10 cellular contexts compared by ENCODE assay signal in genomic region chr17:80416260-80416939, GRCh38. TPM values are rescaled to one million over a fixed set of nuclear protein-coding genes. Genes with fewer than 3 reads are reported as not detected.
DNase-seq lines count a peak whose midpoint lies in the region; ATAC-seq and TF ChIP-seq lines count a peak whose summit lies in the region.
"Had no signal": no experiment of that assay in that cellular context is flagged by ENCODE, and none has a peak within 500 bp of the region (broad histone marks: within the 10 kb centered on the region; RNA-seq: fewer than 3 reads in every experiment).

No MANE protein-coding gene starts in this region.

- intact Hi-C loops in esophagus muscularis mucosa (cut with DNase I) (no loop called here), psoas muscle (cut with DNase I) (no loop called here), ascending aorta (cut with DNase I) (loop anchor here (5.0 to 10.0 kb wide), 4 partner anchors 128 to 678 kb away; partner anchors contain the start of genes CHMP6, EIF4A3 and RPTOR)

- WGBS in esophagus muscularis mucosa: 78% methylated on average over 7 of the region's 7 CpGs
- 70 to 81% (median 75%) methylated on average over 7 of the region's 7 CpGs for WGBS in psoas muscle, 3 donors

- H3K27me3 ChIP-seq in RWPE2 (ENCODE audit: insufficient read depth, poor library complexity, severe bottlenecking) (no peaks in the 10 kb centered on the region), esophagus muscularis mucosa (no peaks in the 10 kb centered on the region), psoas muscle (ENCODE audit: insufficient read depth in 3 of 3, low read length in 2 of 3) (no peaks in the 10 kb centered on the region), ascending aorta (no peaks in the 10 kb centered on the region)
- H3K27me3 ChIP-seq: Peyer's patch, tibial nerve had no signal

- peaks cover 3% of the 10 kb centered on the region for H3K4me1 ChIP-seq in RWPE2 (ENCODE audit: insufficient read depth, poor library complexity, severe bottlenecking)
- H3K4me1 ChIP-seq in esophagus muscularis mucosa: peaks cover 26 to 46% (median 34%) of the 10 kb centered on the region in 4 donors
- peaks cover 35% of the 10 kb centered on the region for H3K4me1 ChIP-seq in psoas muscle
- peaks cover 4 to 17% of the 10 kb centered on the region in 2 donors for H3K4me1 ChIP-seq in ascending aorta

- H3K36me3 ChIP-seq in RWPE2 (ENCODE audit: low read depth) (peaks cover 19% of the 10 kb centered on the region; the same call in 1 of the 2 replicates), esophagus muscularis mucosa (peaks cover 0 to 26% (median 11%) of the 10 kb centered on the region in 4 donors), psoas muscle (ENCODE audit: insufficient read depth in 1 of 2, low read depth in 1 of 2) (peaks cover 0 to 17% of the 10 kb centered on the region in 2 donors), ascending aorta (no peaks in the 10 kb centered on the region)

- TF ChIP-seq CTCF in RWPE2 (IDR thresholded peaks at IDR 0.05; ENCODE audit: poor library complexity, severe bottlenecking) (no peak), esophagus muscularis mucosa (IDR thresholded peaks at IDR 0.05) (no peak), psoas muscle (IDR thresholded peaks at IDR 0.05) (no peak), ascending aorta (IDR thresholded peaks at IDR 0.05) (no peak)

- H3K4me3 ChIP-seq in GM08714 (ENCODE audit: low read length) (peak overlapping the region; percentile 75; the same call in 1 of the 2 replicates), RWPE2 (ENCODE audit: severe bottlenecking) (peak overlapping the region; percentile 84), esophagus muscularis mucosa (peak overlapping the region; percentile 77 to 87 (median 84)), psoas muscle (peak overlapping the region; percentile 100), ascending aorta (peak overlapping the region in 1 of 2 donors; percentile 93)

- H3K27ac ChIP-seq in RWPE2 (ENCODE audit: poor library complexity, severe bottlenecking) (no peak overlapping the region), esophagus muscularis mucosa (replicated peaks in 1 of 4) (no peak overlapping the region), psoas muscle (peak overlapping the region; percentile 99), ascending aorta (no peak overlapping the region)

- no peak for ATAC-seq in RWPE2 (ENCODE audit: low read depth)
- no peak for ATAC-seq in psoas muscle
- no peak for ATAC-seq in GM19035 (IDR thresholded peaks at IDR 0.05; ENCODE audit: unreplicated experiment)

- no peak for TF ChIP-seq EP300 in esophagus muscularis mucosa (IDR thresholded peaks at IDR 0.05)

- DNase-seq in RWPE2 (ENCODE audit: low spot score) (peak; percentile 13), esophagus muscularis mucosa (ENCODE audit: extremely low spot score) (no peak), psoas muscle (no peak), NCI-H1417 (lab: John Stamatoyannopoulos, UW) (no peak), activated gamma-delta T cell (lab: John Stamatoyannopoulos, UW) (no peak), ascending aorta (ENCODE audit: low spot score in 2 of 2) (no peak)
- DNase-seq: Peyer's patch had no signal

- no peak for TF ChIP-seq POLR2A in esophagus muscularis mucosa (IDR thresholded peaks at IDR 0.05; ENCODE audit: low read depth)

- no peaks in the 10 kb centered on the region for H3K9me3 ChIP-seq in RWPE2 (ENCODE audit: severe bottlenecking)
- H3K9me3 ChIP-seq in esophagus muscularis mucosa: no peaks in the 10 kb centered on the region
- H3K9me3 ChIP-seq in psoas muscle: no peaks in the 10 kb centered on the region
- no peaks in the 10 kb centered on the region for H3K9me3 ChIP-seq in ascending aorta
- H3K9me3 ChIP-seq: Peyer's patch, tibial nerve had no signal

RNA-seq across cellular contexts. Expression of gene ENDOV, which starts 1.4 kb away (rescaled TPM):
- total RNA-seq in esophagus muscularis mucosa (10 to 100 TPM in 3 of 4 donors, 1 to 10 TPM in 1; 9.1 to 14.7 (median 13.0) TPM), psoas muscle (10 to 100 TPM; 12.0 to 23.7 (median 15.1) TPM), ascending aorta (18.0 TPM)
- 10 to 100 TPM; 12.2 to 24.3 (median 20.5) TPM for polyA plus RNA-seq in psoas muscle
